Comparison of ENCODE assay signal across 8 cellular contexts in genomic region chr9:133127340-133127981, GRCh38. TPM values are rescaled to one million over a fixed set of nuclear protein-coding genes. Genes with fewer than 3 reads are reported as not detected.
DNase-seq lines count a peak whose midpoint lies in the region; ATAC-seq and TF ChIP-seq lines count a peak whose summit lies in the region.

No MANE protein-coding gene starts in this region.

- POLR2A ChIA-PET in activated CD4-positive, alpha-beta memory T cell treated with anti-CD3 and anti-CD28 coated beads, Interleukin-2, amount 10 ng/mL, durations not matched to agents 7 days and 5 days (lab: Charles Lee) = interaction anchor here (0.6 to 1.6 kb wide), 4 partner anchors 8 to 97 kb away, joined by 4 to 6 read pairs (median 5); partner anchors contain the start of gene GTF3C5
- POLR2A ChIA-PET in GM10248 (lab: Yijun Ruan, JAX) = no interaction called here

- CTCF ChIA-PET in activated CD4-positive, alpha-beta memory T cell treated with anti-CD3 and anti-CD28 coated beads, Interleukin-2, amount 10 ng/mL, durations not matched to agents 7 days and 5 days (lab: Charles Lee) = interaction anchor here (9.9 kb wide), 1 partner anchor 19 kb away, joined by 190 read pairs; no protein-coding TSS in a partner anchor
- CTCF ChIA-PET in GM10248 (lab: Yijun Ruan, JAX) = interaction anchor here (0.7 to 14.0 kb wide), 2 partner anchors 9 to 18 kb away, joined by 3 to 257 read pairs; no protein-coding TSS in a partner anchor

- H3K27ac Mint-ChIP-seq in activated CD4-positive, alpha-beta memory T cell treated with anti-CD3 and anti-CD28 coated beads, Interleukin-2, amount 10 ng/mL, durations not matched to agents 7 days and 5 days = peak overlapping the region; percentile 72

- ATAC-seq in psoas muscle = peak; percentile 83 to 88 (median 86)
- ATAC-seq in HG02623 (IDR thresholded peaks at IDR 0.05; ENCODE audit: unreplicated experiment) = no peak
- ATAC-seq in HG03571 (IDR thresholded peaks at IDR 0.05; ENCODE audit: unreplicated experiment) = no peak

- no peaks in the 10 kb centered on the region for H3K36me3 ChIP-seq in esophagus muscularis mucosa
- H3K36me3 ChIP-seq in psoas muscle (ENCODE audit: insufficient read depth in 1 of 2, low read depth in 1 of 2) = no peaks in the 10 kb centered on the region

- H3K27me3 ChIP-seq in esophagus muscularis mucosa (no peaks in the 10 kb centered on the region), psoas muscle (ENCODE audit: insufficient read depth in 3 of 3, low read length in 2 of 3) (no peaks in the 10 kb centered on the region)

- peak; percentile 85 for DNase-seq in Daoy (ENCODE audit: low read depth)
- peak; percentile 45 for DNase-seq in activated CD4-positive, alpha-beta memory T cell treated with anti-CD3 and anti-CD28 coated beads, Interleukin-2, amount 10 ng/mL, durations not matched to agents 7 days and 5 days
- DNase-seq in esophagus muscularis mucosa (ENCODE audit: extremely low spot score) = no peak
- peak; percentile 73 to 88 for DNase-seq in psoas muscle
- DNase-seq in islet precursor cell = no peak
- no peak for DNase-seq in GM10248 (ENCODE audit: extremely low spot score)

- peaks cover 85% of the 10 kb centered on the region for H3K4me1 Mint-ChIP-seq in activated CD4-positive, alpha-beta memory T cell treated with anti-CD3 and anti-CD28 coated beads, Interleukin-2, amount 10 ng/mL, durations not matched to agents 7 days and 5 days

- no peaks in the 10 kb centered on the region for H3K27me3 Mint-ChIP-seq in activated CD4-positive, alpha-beta memory T cell treated with anti-CD3 and anti-CD28 coated beads, Interleukin-2, amount 10 ng/mL, durations not matched to agents 7 days and 5 days

- TF ChIP-seq EP300 in esophagus muscularis mucosa (IDR thresholded peaks at IDR 0.05) = no peak

- H3K27ac ChIP-seq in esophagus muscularis mucosa (replicated peaks in 1 of 4) (peak overlapping the region; percentile 52 to 82 (median 64)), psoas muscle (peak overlapping the region; percentile 90)

- peaks cover 54 to 78% (median 64%) of the 10 kb centered on the region in 4 donors for H3K4me1 ChIP-seq in esophagus muscularis mucosa
- H3K4me1 ChIP-seq in psoas muscle = peaks cover 64% of the 10 kb centered on the region

- TF ChIP-seq CTCF in esophagus muscularis mucosa (IDR thresholded peaks at IDR 0.05) (no peak), psoas muscle (IDR thresholded peaks at IDR 0.05) (no peak), GM10248 (IDR thresholded peaks at IDR 0.05; ENCODE audit: control extremely low read depth, extremely low read depth, low read depth, missing control alignments) (no peak)

- H3K9me3 ChIP-seq in esophagus muscularis mucosa = no peaks in the 10 kb centered on the region
- H3K9me3 ChIP-seq in psoas muscle = no peaks in the 10 kb centered on the region

- H3K4me3 Mint-ChIP-seq in activated CD4-positive, alpha-beta memory T cell treated with anti-CD3 and anti-CD28 coated beads, Interleukin-2, amount 10 ng/mL, durations not matched to agents 7 days and 5 days = peak overlapping the region; percentile 91

- TF ChIP-seq POLR2A in esophagus muscularis mucosa (IDR thresholded peaks at IDR 0.05; ENCODE audit: low read depth) = no peak

- H3K36me3 Mint-ChIP-seq in activated CD4-positive, alpha-beta memory T cell treated with anti-CD3 and anti-CD28 coated beads, Interleukin-2, amount 10 ng/mL, durations not matched to agents 7 days and 5 days (ENCODE audit: low read depth) = peaks cover 39% of the 10 kb centered on the region

- intact Hi-C loops in esophagus muscularis mucosa (cut with DNase I) (no loop called here), psoas muscle (cut with DNase I) (no loop called here)

- 94% methylated on average over 11 of the region's 23 CpGs for WGBS in esophagus muscularis mucosa
- 35 to 58% (median 35%) methylated on average over 19 to 23 of the region's 23 CpGs for WGBS in psoas muscle, 3 donors

- peak overlapping the region in 1 of 4 donors; percentile 41 for H3K4me3 ChIP-seq in esophagus muscularis mucosa
- peak overlapping the region; percentile 59 for H3K4me3 ChIP-seq in psoas muscle

- no peaks in the 10 kb centered on the region for H3K9me3 Mint-ChIP-seq in activated CD4-positive, alpha-beta memory T cell treated with anti-CD3 and anti-CD28 coated beads, Interleukin-2, amount 10 ng/mL, durations not matched to agents 7 days and 5 days

RNA-seq across cellular contexts. Expression of gene RALGDS, which starts 6.4 kb away (rescaled TPM):
- 21.5 and 21.8 TPM in 2 replicates for total RNA-seq in Daoy (2014; rRNA removed; shearing (Covaris generic))
- 100 to 1,000 TPM; 113 to 123 TPM for total RNA-seq in activated CD4-positive, alpha-beta memory T cell treated with anti-CD3 and anti-CD28 coated beads, Interleukin-2, amount 10 ng/mL, durations not matched to agents 7 days and 5 days
- 10 to 100 TPM; 48.6 to 67.4 (median 54.8) TPM for total RNA-seq in esophagus muscularis mucosa
- total RNA-seq in psoas muscle = 10 to 100 TPM; 13.3 to 64.6 (median 21.4) TPM
- polyA plus RNA-seq in psoas muscle = 10 to 100 TPM; 12.3 to 21.1 (median 17.2) TPM

RNA-seq across cellular contexts. Expression of gene GBGT1, which starts 36.3 kb away (rescaled TPM):
- 6.4 and 13.9 TPM in 2 replicates for total RNA-seq in Daoy (2014; rRNA removed; shearing (Covaris generic))
- total RNA-seq in activated CD4-positive, alpha-beta memory T cell treated with anti-CD3 and anti-CD28 coated beads, Interleukin-2, amount 10 ng/mL, durations not matched to agents 7 days and 5 days = 1 to 10 TPM; 2.5 to 3.9 TPM
- total RNA-seq in esophagus muscularis mucosa (10 to 100 TPM; 15.9 to 19.1 (median 17.5) TPM), psoas muscle (1 to 10 TPM; 2.0 to 4.4 (median 3.3) TPM)
- polyA plus RNA-seq in psoas muscle = 1 to 10 TPM; 1.6 to 2.9 (median 2.7) TPM

Comparison
In these comparisons a context has a peak if more than half of its experiments do, and no peak if none do; other contexts are left out.
1. DNase-seq: peak in Daoy (single experiment), activated CD4-positive, alpha-beta memory T cell treated with anti-CD3 and anti-CD28 coated beads, Interleukin-2, amount 10 ng/mL, durations not matched to agents 7 days and 5 days (single experiment) and psoas muscle (2 of 2); none in esophagus muscularis mucosa (single experiment), islet precursor cell (single experiment) and GM10248 (single experiment).
2. ATAC-seq: peak in psoas muscle (4 of 4); none in HG02623 (single experiment) and HG03571 (single experiment).